ENCODE assay signal across 15 cellular contexts in genomic region chr3:151219056-151219455, GRCh38. TPM values are rescaled to one million over a fixed set of nuclear protein-coding genes. Genes with fewer than 3 reads are reported as not detected.
DNase-seq lines count a peak whose midpoint lies in the region; ATAC-seq and TF ChIP-seq lines count a peak whose summit lies in the region.
"Had no signal": no experiment of that assay in that cellular context is flagged by ENCODE, and none has a peak within 500 bp of the region (broad histone marks: within the 10 kb centered on the region; RNA-seq: fewer than 3 reads in every experiment).

No MANE protein-coding gene starts in this region.

- TF ChIP-seq CTCF in A673 (conservative IDR thresholded peaks at IDR 0.05; ENCODE audit: low read depth, low read length) (no peak), fibroblast of villous mesenchyme (IDR thresholded peaks at IDR 0.05; ENCODE audit: insufficient read depth, low read depth, low read length) (no peak), Peyer's patch (IDR thresholded peaks at IDR 0.05) (no peak)

- H3K36me3 ChIP-seq in A673 (ENCODE audit: insufficient read depth, low read length, poor library complexity, severe bottlenecking) (no peaks in the 10 kb centered on the region), Peyer's patch (no peaks in the 10 kb centered on the region)
- H3K36me3 ChIP-seq: adrenal gland, vagina had no signal

- no peaks in the 10 kb centered on the region for H3K4me1 ChIP-seq in A673 (ENCODE audit: insufficient read depth, low read length, poor library complexity, severe bottlenecking)
- no peaks in the 10 kb centered on the region for H3K4me1 ChIP-seq in Peyer's patch
- H3K4me1 ChIP-seq: vagina had no signal

- CTCF ChIA-PET in A673 (lab: Charles Lee), result no interaction called here

- no TSS peak for BruUV-seq in A673 (replicated peaks; lab: Mats Ljungman, UMichigan)

- no peak overlapping the region for H3K27ac ChIP-seq in A673 (ENCODE audit: low read depth, low read length, poor library complexity, severe bottlenecking)
- H3K27ac ChIP-seq in Peyer's patch, result no peak overlapping the region
- H3K27ac ChIP-seq: adrenal gland, vagina had no signal

- H3K27me3 ChIP-seq in A673 (replicated peaks; ENCODE audit: insufficient read depth, low read depth, low read length, poor library complexity) (no peaks in the 10 kb centered on the region), Peyer's patch (no peaks in the 10 kb centered on the region)
- H3K27me3 ChIP-seq: adrenal gland, vagina had no signal

- intact Hi-C loops in A673 (cut with micrococcal nuclease; ENCODE audit: unreplicated experiment), result no loop called here

- H3K4me3 ChIP-seq in A673 (ENCODE audit: low read depth, low read length, poor library complexity, severe bottlenecking) (no peak overlapping the region), fibroblast of villous mesenchyme (ENCODE audit: low read depth, low read length) (no peak overlapping the region), Peyer's patch (no peak overlapping the region)
- H3K4me3 ChIP-seq: adrenal gland, vagina had no signal

- in situ Hi-C loops in G401 (cut with HindIII; ENCODE audit: low sequenced_read_pairs), result no loop called here

- no peak for ATAC-seq in HG03097 (IDR thresholded peaks at IDR 0.05; ENCODE audit: low FRiP score, unreplicated experiment)
- ATAC-seq: naive thymus-derived CD8-positive, alpha-beta T cell had no signal

- POLR2A ChIA-PET in A673 (lab: Charles Lee; ENCODE audit: low non-redundant PET), result no interaction called here

- no peaks in the 10 kb centered on the region for H3K9me3 ChIP-seq in A673 (ENCODE audit: low read depth, low read length, poor library complexity, severe bottlenecking)
- H3K9me3 ChIP-seq in Peyer's patch, result no peaks in the 10 kb centered on the region
- H3K9me3 ChIP-seq: adrenal gland, vagina had no signal

- TF ChIP-seq POLR2A in Peyer's patch (IDR thresholded peaks at IDR 0.05), result no peak

- peak; percentile 8 for DNase-seq in A673 (ENCODE audit: low spot score)
- peak; percentile 88 for DNase-seq in ELR (ENCODE audit: low read depth)
- DNase-seq in SK-N-DZ (ENCODE audit: low spot score), result peak; percentile 35
- peak; percentile 49 for DNase-seq in fibroblast of villous mesenchyme (ENCODE audit: low read depth)
- no peak for DNase-seq in Peyer's patch
- DNase-seq in G401 (ENCODE audit: low spot score), result no peak
- DNase-seq in medulla oblongata (ENCODE audit: extremely low spot score), result no peak
- DNase-seq: activated CD4-positive, alpha-beta T cell treated with anti-CD3 and anti-CD28 coated beads, Interleukin-2, amount 50 U/mL, for 4 hours; adrenal gland; CD8-positive, alpha-beta memory T cell; endodermal cell; immature natural killer cell; naive thymus-derived CD8-positive, alpha-beta T cell had no signal

RNA-seq across cellular contexts. Expression of gene GPR171, which starts 16.0 kb away (rescaled TPM):
- total RNA-seq in A673 (2021), result not detected in 2 replicates
- polyA plus RNA-seq in SK-N-DZ (2014; cell fraction: cytosol; rRNA removed), result not detected in 2 replicates
- polyA plus RNA-seq in SK-N-DZ (2014; cell fraction: nucleus; rRNA removed), result not detected in 2 replicates
- not detected in 2 replicates for total RNA-seq in fibroblast of villous mesenchyme
- total RNA-seq in Peyer's patch, result 10 to 100 TPM in 1 of 4 donors, 1 to 10 TPM in 3; 4.9 to 11.0 (median 7.3) TPM
- total RNA-seq in G401 (2014; rRNA removed; shearing (Covaris generic)), result not detected in 2 replicates
- total RNA-seq: endodermal cell had no signal

RNA-seq across cellular contexts. Expression of gene P2RY14, which starts 59.3 kb away (rescaled TPM):
- total RNA-seq in A673 (2021) (not detected in 2 replicates), fibroblast of villous mesenchyme (not detected in 2 replicates), Peyer's patch (1 to 10 TPM; 1.2 to 3.6 (median 2.0) TPM)
- not detected in 2 replicates for polyA plus RNA-seq in SK-N-DZ (2014; cell fraction: cytosol; rRNA removed)
- not detected in 2 replicates for polyA plus RNA-seq in SK-N-DZ (2014; cell fraction: nucleus; rRNA removed)
- not detected in 2 replicates for total RNA-seq in G401 (2014; rRNA removed; shearing (Covaris generic))
- total RNA-seq: endodermal cell had no signal
- polyA plus RNA-seq: naive thymus-derived CD8-positive, alpha-beta T cell had no signal

Comparison
In these comparisons a context has a peak if more than half of its experiments do, and no peak if none do; other contexts are left out.
1. DNase-seq: peak in A673 (single experiment), ELR (single experiment), SK-N-DZ (single experiment) and fibroblast of villous mesenchyme (single experiment); none in Peyer's patch (0 of 3), G401 (single experiment) and medulla oblongata (single experiment).